Comparison of ENCODE assay signal across 1 cellular context in genomic region chr19:10193666-10194499, GRCh38.
TF ChIP-seq lines count a peak whose summit lies in the region.

No MANE protein-coding gene starts in this region.

TF ChIP-seq in HepG2, 621 proteins besides CTCF, POLR2A, EP300 and RAD21 (continued from another document and continues in another):
- TF ChIP-seq ZNF512 (CRISPR knock-in tag; IDR thresholded peaks at IDR 0.05) (no peak), ZC3H13 (CRISPR knock-in tag; IDR thresholded peaks at IDR 0.05) (no peak), NR3C1 (CRISPR knock-in tag; IDR thresholded peaks at IDR 0.05) (no peak), ZNF749 (CRISPR knock-in tag; IDR thresholded peaks at IDR 0.05; ENCODE audit: borderline replicate concordance) (no peak), AGO1 (IDR thresholded peaks at IDR 0.05; ENCODE audit: low read depth, low read length, poor library complexity, severe bottlenecking) (no peak), TP53 (CRISPR knock-in tag; conservative IDR thresholded peaks at IDR 0.05) (0 out of 2 replicates have a peak, but pooled peaks have one; percentile 40), SNAPC5 (CRISPR knock-in tag; IDR thresholded peaks at IDR 0.05; ENCODE audit: borderline replicate concordance) (no peak), SIX4 (CRISPR knock-in tag; IDR thresholded peaks at IDR 0.05) (no peak), HDAC1 (CRISPR knock-in tag; IDR thresholded peaks at IDR 0.05) (no peak), NKX3-1 (CRISPR knock-in tag; IDR thresholded peaks at IDR 0.05) (0 out of 2 replicates have a peak, but pooled peaks have one; percentile 16), ZNF160 (CRISPR knock-in tag; IDR thresholded peaks at IDR 0.05) (no peak), PAF1 (CRISPR knock-in tag; IDR thresholded peaks at IDR 0.05) (no peak), MIXL1 (CRISPR knock-in tag; IDR thresholded peaks at IDR 0.05) (no peak), KMT2B (CRISPR knock-in tag; IDR thresholded peaks at IDR 0.05) (peak; percentile 62; the same call in 1 of the 2 replicates), LCORL (IDR thresholded peaks at IDR 0.05) (no peak), LCORL (CRISPR knock-in tag; IDR thresholded peaks at IDR 0.05) (no peak), MIER2 (CRISPR knock-in tag; IDR thresholded peaks at IDR 0.05) (no peak), SRF (IDR thresholded peaks at IDR 0.05; ENCODE audit: low read depth, low read length) (no peak), ZFY (CRISPR knock-in tag; IDR thresholded peaks at IDR 0.05) (peak; percentile 74; the same call in 1 of the 2 replicates), MED8 (CRISPR knock-in tag; IDR thresholded peaks at IDR 0.05; ENCODE audit: insufficient replicate concordance) (no peak), ZNF367 (CRISPR knock-in tag; IDR thresholded peaks at IDR 0.05; ENCODE audit: borderline replicate concordance) (no peak; the same call in 1 of the 2 replicates), BRD4 (CRISPR knock-in tag; IDR thresholded peaks at IDR 0.05) (no peak), ZNF256 (CRISPR knock-in tag; conservative IDR thresholded peaks at IDR 0.05) (no peak), PRDM4 (CRISPR knock-in tag; IDR thresholded peaks at IDR 0.05; ENCODE audit: borderline replicate concordance) (no peak), ZNF136 (CRISPR knock-in tag; IDR thresholded peaks at IDR 0.05; ENCODE audit: low read depth) (no peak), PAWR (CRISPR knock-in tag; IDR thresholded peaks at IDR 0.05; ENCODE audit: borderline replicate concordance) (no peak), JARID2 (CRISPR knock-in tag; IDR thresholded peaks at IDR 0.05; ENCODE audit: insufficient replicate concordance) (no peak), POLR2AphosphoS5 (IDR thresholded peaks at IDR 0.05; ENCODE audit: low read depth, low read length) (no peak), CHD2 (IDR thresholded peaks at IDR 0.05; ENCODE audit: low read depth, low read length) (no peak), ZNF720 (CRISPR knock-in tag; IDR thresholded peaks at IDR 0.05) (no peak), ZNF549 (CRISPR knock-in tag; IDR thresholded peaks at IDR 0.05) (peak; percentile 57; the same call in 1 of the 2 replicates), ZGPAT (CRISPR knock-in tag; IDR thresholded peaks at IDR 0.05) (no peak), ZBTB3 (CRISPR knock-in tag; IDR thresholded peaks at IDR 0.05; ENCODE audit: borderline replicate concordance, low read depth) (no peak), ZNF790 (CRISPR knock-in tag; IDR thresholded peaks at IDR 0.05; ENCODE audit: borderline replicate concordance) (no peak), SMC3 (IDR thresholded peaks at IDR 0.05; ENCODE audit: low read length) (no peak), EZH2 (conservative IDR thresholded peaks at IDR 0.05; ENCODE audit: low read depth, low read length) (no peak), SRSF1 (optimal IDR thresholded peaks at IDR 0.05; ENCODE audit: low read depth, low read length) (peak; percentile 73), ZBTB49 (CRISPR knock-in tag; IDR thresholded peaks at IDR 0.05; ENCODE audit: borderline replicate concordance) (no peak), ZNF12 (CRISPR knock-in tag; IDR thresholded peaks at IDR 0.05) (no peak), GLMP (CRISPR knock-in tag; IDR thresholded peaks at IDR 0.05; ENCODE audit: borderline replicate concordance) (no peak), SPEN (CRISPR knock-in tag; IDR thresholded peaks at IDR 0.05; ENCODE audit: low read depth) (no peak), CBX1 (IDR thresholded peaks at IDR 0.05; ENCODE audit: low read depth) (no peak), KLF6 (CRISPR knock-in tag; IDR thresholded peaks at IDR 0.05) (0 out of 2 replicates have a peak, but pooled peaks have one; percentile 6), HCFC1 (IDR thresholded peaks at IDR 0.05; ENCODE audit: low read depth, low read length) (no peak), ATF4 (CRISPR knock-in tag; IDR thresholded peaks at IDR 0.05) (no peak), BATF2 (CRISPR knock-in tag; IDR thresholded peaks at IDR 0.05) (no peak), RBFOX2 (IDR thresholded peaks at IDR 0.05; ENCODE audit: low read depth, low read length) (no peak), AGO2 (optimal IDR thresholded peaks at IDR 0.05; ENCODE audit: low read depth, low read length) (no peak), ZNF816 (CRISPR knock-in tag; IDR thresholded peaks at IDR 0.05; ENCODE audit: borderline replicate concordance) (no peak), HNF4A (CRISPR knock-in tag; IDR thresholded peaks at IDR 0.05) (peak; percentile 28; the same call in 1 of the 2 replicates), ZNF75D (CRISPR knock-in tag; IDR thresholded peaks at IDR 0.05; ENCODE audit: borderline replicate concordance) (no peak), ZSCAN9 (CRISPR knock-in tag; IDR thresholded peaks at IDR 0.05; ENCODE audit: borderline replicate concordance) (no peak), FOSL1 (CRISPR knock-in tag; IDR thresholded peaks at IDR 0.05; ENCODE audit: borderline replicate concordance) (0 out of 2 replicates have a peak, but pooled peaks have one; percentile 15), ETV6 (CRISPR knock-in tag; conservative IDR thresholded peaks at IDR 0.05) (no peak), FOXP1 (IDR thresholded peaks at IDR 0.05) (no peak), FOXP1 (CRISPR knock-in tag; IDR thresholded peaks at IDR 0.05) (no peak), TBL1XR1 (IDR thresholded peaks at IDR 0.05; ENCODE audit: borderline replicate concordance, low read length, partially characterized antibody) (no peak)
- TF ChIP-seq, protein P1, sequence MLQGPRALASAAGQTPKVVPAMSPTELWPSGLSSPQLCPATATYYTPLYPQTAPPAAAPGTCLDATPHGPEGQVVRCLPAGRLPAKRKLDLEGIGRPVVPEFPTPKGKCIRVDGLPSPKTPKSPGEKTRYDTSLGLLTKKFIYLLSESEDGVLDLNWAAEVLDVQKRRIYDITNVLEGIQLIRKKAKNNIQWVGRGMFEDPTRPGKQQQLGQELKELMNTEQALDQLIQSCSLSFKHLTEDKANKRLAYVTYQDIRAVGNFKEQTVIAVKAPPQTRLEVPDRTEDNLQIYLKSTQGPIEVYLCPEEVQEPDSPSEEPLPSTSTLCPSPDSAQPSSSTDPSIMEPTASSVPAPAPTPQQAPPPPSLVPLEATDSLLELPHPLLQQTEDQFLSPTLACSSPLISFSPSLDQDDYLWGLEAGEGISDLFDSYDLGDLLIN (CRISPR knock-in tag; IDR thresholded peaks at IDR 0.05; ENCODE audit: borderline replicate concordance): no peak
- TF ChIP-seq, protein P2, sequence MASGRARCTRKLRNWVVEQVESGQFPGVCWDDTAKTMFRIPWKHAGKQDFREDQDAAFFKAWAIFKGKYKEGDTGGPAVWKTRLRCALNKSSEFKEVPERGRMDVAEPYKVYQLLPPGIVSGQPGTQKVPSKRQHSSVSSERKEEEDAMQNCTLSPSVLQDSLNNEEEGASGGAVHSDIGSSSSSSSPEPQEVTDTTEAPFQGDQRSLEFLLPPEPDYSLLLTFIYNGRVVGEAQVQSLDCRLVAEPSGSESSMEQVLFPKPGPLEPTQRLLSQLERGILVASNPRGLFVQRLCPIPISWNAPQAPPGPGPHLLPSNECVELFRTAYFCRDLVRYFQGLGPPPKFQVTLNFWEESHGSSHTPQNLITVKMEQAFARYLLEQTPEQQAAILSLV (CRISPR knock-in tag; IDR thresholded peaks at IDR 0.05; ENCODE audit: borderline replicate concordance): no peak
- TF ChIP-seq, protein P3, sequence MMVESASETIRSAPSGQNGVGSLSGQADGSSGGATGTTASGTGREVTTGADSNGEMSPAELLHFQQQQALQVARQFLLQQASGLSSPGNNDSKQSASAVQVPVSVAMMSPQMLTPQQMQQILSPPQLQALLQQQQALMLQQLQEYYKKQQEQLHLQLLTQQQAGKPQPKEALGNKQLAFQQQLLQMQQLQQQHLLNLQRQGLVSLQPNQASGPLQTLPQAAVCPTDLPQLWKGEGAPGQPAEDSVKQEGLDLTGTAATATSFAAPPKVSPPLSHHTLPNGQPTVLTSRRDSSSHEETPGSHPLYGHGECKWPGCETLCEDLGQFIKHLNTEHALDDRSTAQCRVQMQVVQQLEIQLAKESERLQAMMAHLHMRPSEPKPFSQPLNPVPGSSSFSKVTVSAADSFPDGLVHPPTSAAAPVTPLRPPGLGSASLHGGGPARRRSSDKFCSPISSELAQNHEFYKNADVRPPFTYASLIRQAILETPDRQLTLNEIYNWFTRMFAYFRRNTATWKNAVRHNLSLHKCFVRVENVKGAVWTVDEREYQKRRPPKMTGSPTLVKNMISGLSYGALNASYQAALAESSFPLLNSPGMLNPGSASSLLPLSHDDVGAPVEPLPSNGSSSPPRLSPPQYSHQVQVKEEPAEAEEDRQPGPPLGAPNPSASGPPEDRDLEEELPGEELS (CRISPR knock-in tag; IDR thresholded peaks at IDR 0.05): no peak
